13 cellular contexts compared by ENCODE assay signal in the genomic region with DNA sequence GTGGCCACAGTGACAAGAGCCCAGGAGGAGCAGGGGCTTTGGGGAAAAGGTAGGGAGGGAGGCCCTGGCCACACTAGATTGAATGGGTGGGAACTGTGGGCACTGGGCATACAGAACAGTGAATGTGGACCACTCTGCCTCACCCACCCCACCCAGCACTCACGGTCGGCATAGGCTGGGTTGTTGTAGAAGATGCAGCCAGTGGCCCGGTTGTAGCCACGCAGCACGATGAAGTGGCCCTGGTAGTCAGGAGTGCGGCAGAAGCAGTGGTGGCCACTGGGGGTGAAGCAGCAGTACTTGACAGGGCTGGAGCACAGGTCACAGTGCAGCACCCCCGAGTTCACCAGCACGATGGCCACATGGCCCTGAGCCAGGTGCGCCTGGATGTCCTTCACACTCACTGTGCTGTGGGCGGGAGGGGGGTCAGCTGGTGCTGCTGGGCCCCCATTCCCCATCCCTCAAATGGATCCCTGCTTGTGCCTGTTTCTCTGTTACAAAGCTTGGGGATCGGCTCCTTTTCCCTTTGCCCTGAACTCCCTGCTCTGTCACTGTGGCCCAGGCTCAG. TPM values are rescaled to one million over a fixed set of nuclear protein-coding genes. Genes with fewer than 3 reads are reported as not detected.
DNase-seq lines count a peak whose midpoint lies in the region; ATAC-seq and TF ChIP-seq lines count a peak whose summit lies in the region.
"Had no signal": no experiment of that assay in that cellular context is flagged by ENCODE, and none has a peak within 500 bp of the region (broad histone marks: within the 10 kb centered on the region; RNA-seq: fewer than 3 reads in every experiment).

No MANE protein-coding gene starts in this region.

- H3K4me3 Mint-ChIP-seq in brain (no peak overlapping the region), memory B cell (no peak overlapping the region)
- H3K4me3 Mint-ChIP-seq in stimulated activated memory B cell treated with anti-CD40 and anti-IgM and Interleukin-4, amounts not matched to agents 10 μg/mL and 1 μg/mL and 100 μg/mL, for 72 hours = no peak overlapping the region

- H3K27ac Mint-ChIP-seq in brain = peak overlapping the region in 3 of 5 experiments; percentile 89 to 94 (median 93)
- peak overlapping the region; percentile 47 for H3K27ac Mint-ChIP-seq in memory B cell
- H3K27ac Mint-ChIP-seq in stimulated activated memory B cell treated with anti-CD40 and anti-IgM and Interleukin-4, amounts not matched to agents 10 μg/mL and 1 μg/mL and 100 μg/mL, for 72 hours = peak overlapping the region; percentile 18

- DNase-seq in NT2/D1 (ENCODE audit: low read depth, low spot score) (no peak), memory B cell (ENCODE audit: low spot score in 2 of 2) (no peak), ureter (ENCODE audit: low spot score) (no peak), Ammon's horn (ENCODE audit: low spot score) (no peak)
- DNase-seq: DMS 273 treated with DMSO at 0.1 percent for 48 hours, Kasumi-1, NCI-H446 treated with DMSO at 0.1 percent for 48 hours had no signal

- H3K36me3 ChIP-seq in NT2/D1 (ENCODE audit: insufficient read depth, insufficient read length, low read length) = peaks cover 80% of the 10 kb centered on the region

- H3K27me3 Mint-ChIP-seq in brain (peaks cover 3% of the 10 kb centered on the region), memory B cell (no peaks in the 10 kb centered on the region)
- no peaks in the 10 kb centered on the region for H3K27me3 Mint-ChIP-seq in stimulated activated memory B cell treated with anti-CD40 and anti-IgM and Interleukin-4, amounts not matched to agents 10 μg/mL and 1 μg/mL and 100 μg/mL, for 72 hours

- H3K9me3 Mint-ChIP-seq in brain = no peaks in the 10 kb centered on the region
- H3K9me3 Mint-ChIP-seq in memory B cell = no peaks in the 10 kb centered on the region
- H3K9me3 Mint-ChIP-seq in stimulated activated memory B cell treated with anti-CD40 and anti-IgM and Interleukin-4, amounts not matched to agents 10 μg/mL and 1 μg/mL and 100 μg/mL, for 72 hours = no peaks in the 10 kb centered on the region

- peaks cover 53% of the 10 kb centered on the region for H3K36me3 Mint-ChIP-seq in brain
- peaks cover 41% of the 10 kb centered on the region for H3K36me3 Mint-ChIP-seq in memory B cell
- peaks cover 79% of the 10 kb centered on the region for H3K36me3 Mint-ChIP-seq in stimulated activated memory B cell treated with anti-CD40 and anti-IgM and Interleukin-4, amounts not matched to agents 10 μg/mL and 1 μg/mL and 100 μg/mL, for 72 hours

- peak overlapping the region; percentile 8 for H3K9ac ChIP-seq in NT2/D1 (ENCODE audit: insufficient read length, low read depth)
- H3K9ac ChIP-seq: BLaER1 had no signal

- H3K27me3 ChIP-seq in NT2/D1 (ENCODE audit: insufficient read depth, insufficient read length) = no peaks in the 10 kb centered on the region
- H3K27me3 ChIP-seq: BLaER1 had no signal

- no peak overlapping the region for H3K4me3 ChIP-seq in NT2/D1 (ENCODE audit: insufficient read length, low read depth)
- H3K4me3 ChIP-seq: BLaER1 had no signal

- peaks cover 27% of the 10 kb centered on the region for H3K4me1 Mint-ChIP-seq in brain
- peaks cover 27% of the 10 kb centered on the region for H3K4me1 Mint-ChIP-seq in memory B cell
- peaks cover 58% of the 10 kb centered on the region for H3K4me1 Mint-ChIP-seq in stimulated activated memory B cell treated with anti-CD40 and anti-IgM and Interleukin-4, amounts not matched to agents 10 μg/mL and 1 μg/mL and 100 μg/mL, for 72 hours

- ATAC-seq in memory B cell (ENCODE audit: low read depth) (no peak), GM21825 (IDR thresholded peaks at IDR 0.05; ENCODE audit: unreplicated experiment) (no peak)
- no peak for ATAC-seq in stimulated activated memory B cell treated with anti-CD40 and anti-IgM and Interleukin-4, amounts not matched to agents 10 μg/mL and 1 μg/mL and 100 μg/mL, for 72 hours

- TF ChIP-seq CTCF in brain (conservative IDR thresholded peaks at IDR 0.05) = no peak

- peaks cover 6% of the 10 kb centered on the region for H3K4me1 ChIP-seq in NT2/D1 (ENCODE audit: insufficient read depth, insufficient read length)

- no peaks in the 10 kb centered on the region for H3K9me3 ChIP-seq in NT2/D1 (ENCODE audit: insufficient read depth, low read length)
- H3K9me3 ChIP-seq: BLaER1 had no signal

RNA-seq across cellular contexts. Expression of a gene that starts 11.2 kb away (rescaled TPM):
- 91.5 TPM for polyA plus RNA-seq in brain (ENCODE audit: insufficient read depth, low read depth, low replicate concordance)
- total RNA-seq in ureter = 79.0 TPM

RNA-seq across cellular contexts. Expression of a gene that starts 12.0 kb away (rescaled TPM):
- 130 TPM for polyA plus RNA-seq in brain (ENCODE audit: insufficient read depth, low read depth, low replicate concordance)
- 88.7 TPM for total RNA-seq in ureter

RNA-seq across cellular contexts. Expression of a gene that starts 48.6 kb away (rescaled TPM):
- not detected for polyA plus RNA-seq in brain (ENCODE audit: insufficient read depth, low read depth, low replicate concordance)
- total RNA-seq in ureter = 0.26 TPM
- total RNA-seq: Daoy, H4 had no signal

RNA-seq across cellular contexts. Expression of a gene that starts 49.1 kb away (rescaled TPM):
- 14.5 TPM for polyA plus RNA-seq in brain (ENCODE audit: insufficient read depth, low read depth, low replicate concordance)
- total RNA-seq in ureter = 7.8 TPM

RNA-seq across cellular contexts. Expression of a gene that starts 59.2 kb away (rescaled TPM):
- 5.1 TPM for polyA plus RNA-seq in brain (ENCODE audit: insufficient read depth, low read depth, low replicate concordance)
- total RNA-seq in ureter = 8.2 TPM

Comparison
In these comparisons a context has a peak if more than half of its experiments do, and no peak if none do; other contexts are left out.
1. H3K27ac Mint-ChIP-seq: peak in every context shown above with its lines; median percentile 93 in brain; 47 in memory B cell; 18 in stimulated activated memory B cell treated with anti-CD40 and anti-IgM and Interleukin-4, amounts not matched to agents 10 μg/mL and 1 μg/mL and 100 μg/mL, for 72 hours.